ENCODE assay signal across 3 cellular contexts in genomic region chr12:94592723-94593122, GRCh38. TPM values are rescaled to one million over a fixed set of nuclear protein-coding genes. Genes with fewer than 3 reads are reported as not detected.
"Had no signal": no experiment of that assay in that cellular context is flagged by ENCODE, and none has a peak within 500 bp of the region (broad histone marks: within the 10 kb centered on the region; RNA-seq: fewer than 3 reads in every experiment).

No MANE protein-coding gene starts in this region.

RNA-seq across cellular contexts. Expression of gene TMCC3, which starts 57.6 kb away (rescaled TPM):
- total RNA-seq: activated naive CD4-positive, alpha-beta T cell treated with anti-CD3 and anti-CD28 coated beads, Interleukin-2, amount 50 U/mL, for 72 hours; NCI-H460; T-helper 2 cell treated with Interferon-gamma antibody and Interleukin-4, amounts not matched to agents 100 ng/mL and 5 ng/mL, for 36 hours had no signal
